Comparison of ENCODE assay signal across 1 cellular context in the genomic region with DNA sequence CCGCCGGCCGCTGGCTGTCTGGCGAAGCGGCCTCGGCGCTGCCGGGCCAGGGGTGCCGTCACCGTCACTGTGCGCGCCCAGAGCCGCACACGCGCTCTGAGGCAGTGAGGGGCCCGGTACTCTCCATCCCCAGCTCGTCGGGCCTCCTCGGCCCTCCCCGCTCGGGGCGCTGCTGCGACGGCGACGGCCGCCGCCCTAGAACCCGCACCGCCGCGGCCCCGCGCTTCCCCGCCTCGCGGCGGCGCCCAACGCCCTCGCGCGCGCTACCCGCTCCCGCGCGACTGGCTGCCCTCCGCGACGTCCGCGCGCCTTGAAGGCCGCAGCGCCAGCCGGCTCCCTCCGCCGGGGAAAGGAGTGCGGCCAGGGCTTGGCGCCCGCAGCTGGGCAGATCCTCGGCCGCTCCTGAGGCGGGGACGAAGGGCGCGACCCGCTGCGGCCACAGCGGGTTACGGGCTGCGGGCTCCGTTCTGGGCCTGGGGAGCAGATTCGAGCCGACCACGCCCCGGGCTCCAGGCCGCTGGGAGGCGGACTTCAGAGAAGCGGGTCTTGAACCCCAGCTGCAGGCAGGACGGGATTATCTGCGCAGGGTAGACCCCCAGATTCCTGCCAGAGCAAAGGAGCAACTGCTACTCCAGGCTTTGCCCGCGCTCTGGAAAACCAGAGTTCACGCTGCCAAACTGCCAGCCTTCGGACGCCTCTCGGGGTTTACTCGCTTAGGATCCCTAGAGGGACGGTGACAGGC.
TF ChIP-seq lines count a peak whose summit lies in the region.

TSS of gene ULK2 (minus strand) at position 283 of the 742 bp plus-strand sequence. CDS start 519 bp downstream, outside the sequence.

TF ChIP-seq in HCT116, 20 proteins besides CTCF, POLR2A, EP300 and RAD21 (continued from another document):
- TF ChIP-seq CEBPB (IDR thresholded peaks at IDR 0.05; ENCODE audit: low read depth) (no peak), ELF1 (IDR thresholded peaks at IDR 0.05; ENCODE audit: borderline replicate concordance, low read depth) (no peak)
